ENCODE assay signal across 15 cellular contexts in genomic region chrX:12792711-12793110, GRCh38. TPM values are rescaled to one million over a fixed set of nuclear protein-coding genes. Genes with fewer than 3 reads are reported as not detected.
A peak's percentile ranks its signal among the peaks of the same experiment; 100 is the strongest.
DNase-seq lines count a peak whose midpoint lies in the region; ATAC-seq and TF ChIP-seq lines count a peak whose summit lies in the region.
"Had no signal": no experiment of that assay in that cellular context is flagged by ENCODE, and none has a peak within 500 bp of the region (broad histone marks: within the 10 kb centered on the region; RNA-seq: fewer than 3 reads in every experiment).

No MANE protein-coding gene starts in this region.

- no peaks in the 10 kb centered on the region for H3K4me1 ChIP-seq in mammary epithelial cell (ENCODE audit: insufficient read depth, low read length)
- no peaks in the 10 kb centered on the region for H3K4me1 ChIP-seq in gastroesophageal sphincter
- H3K4me1 ChIP-seq: lower lobe of right lung, SJCRH30 had no signal

- peaks cover 19% of the 10 kb centered on the region for H3K36me3 Mint-ChIP-seq in T-helper 2 cell treated with Interferon-gamma antibody and Interleukin-4, amounts not matched to agents 5 μg/mL and 100 μg/mL, for 36 hours (ENCODE audit: low read depth)
- H3K36me3 Mint-ChIP-seq in osteocyte (ENCODE audit: unreplicated experiment), result peaks cover 2% of the 10 kb centered on the region

- in situ Hi-C loops in mammary epithelial cell (cut with MboI; ENCODE audit: low sequenced_read_pairs in 2 of 2), result no loop called here

- peaks cover 22% of the 10 kb centered on the region for H3K4me1 Mint-ChIP-seq in T-helper 2 cell treated with Interferon-gamma antibody and Interleukin-4, amounts not matched to agents 5 μg/mL and 100 μg/mL, for 36 hours (ENCODE audit: low read depth)
- H3K4me1 Mint-ChIP-seq in osteocyte (ENCODE audit: unreplicated experiment), result peaks cover 2% of the 10 kb centered on the region

- H3K36me3 ChIP-seq in MG63 (peaks cover 18% of the 10 kb centered on the region), mammary epithelial cell (ENCODE audit: insufficient read depth, low read length) (no peaks in the 10 kb centered on the region), gastroesophageal sphincter (no peaks in the 10 kb centered on the region)
- H3K36me3 ChIP-seq: cardiac muscle cell, lower lobe of right lung had no signal

- peak overlapping the region; percentile 76; the same call in 1 of the 2 replicates for H3K4me3 ChIP-seq in MG63
- H3K4me3 ChIP-seq in mammary epithelial cell (replicated peaks in 1 of 3; ENCODE audit: insufficient read depth in 1 of 3, low read depth in 2 of 3, low read length in 3 of 3), result peak overlapping the region in 1 of 3 experiments; percentile 82
- no peak overlapping the region for H3K4me3 ChIP-seq in gastroesophageal sphincter

- peak overlapping the region; percentile 85 for H3K4me2 ChIP-seq in mammary epithelial cell (ENCODE audit: insufficient read depth, low read depth, low read length)

- WGBS in mammary epithelial cell (ENCODE audit: low coverage, missing lambda C conversion rate), result 89% methylated on average over 3 of the region's 3 CpGs
- 73 to 80% methylated on average over 2 of the region's 3 CpGs for WGBS in gastroesophageal sphincter (ENCODE audit: low coverage in 1 of 2), 2 donors

- dilution Hi-C loops in mammary epithelial cell (cut with HindIII; ENCODE audit: low sequenced_read_pairs), result no loop called here

- no peak overlapping the region for H2AFZ ChIP-seq in mammary epithelial cell (ENCODE audit: low read depth, low read length)

- TF ChIP-seq CTCF in mammary epithelial cell (conservative IDR thresholded peaks at IDR 0.05 in 1 of 2, IDR thresholded peaks at IDR 0.05 in 1 of 2; ENCODE audit: extremely low read depth in 1 of 2, insufficient read depth in 1 of 2, low read depth in 1 of 2, low read length in 2 of 2), result no peak
- no peak for TF ChIP-seq CTCF in osteocyte (IDR thresholded peaks at IDR 0.05)
- TF ChIP-seq CTCF in gastroesophageal sphincter (IDR thresholded peaks at IDR 0.05), result no peak

- H3K9me3 Mint-ChIP-seq in T-helper 2 cell treated with Interferon-gamma antibody and Interleukin-4, amounts not matched to agents 5 μg/mL and 100 μg/mL, for 36 hours, result no peaks in the 10 kb centered on the region
- H3K9me3 Mint-ChIP-seq in osteocyte (ENCODE audit: unreplicated experiment), result no peaks in the 10 kb centered on the region

- ATAC-seq in gastroesophageal sphincter (no peak), HG03139 (IDR thresholded peaks at IDR 0.05; ENCODE audit: unreplicated experiment) (no peak)

- peak overlapping the region; percentile 79 for H3K27ac Mint-ChIP-seq in T-helper 2 cell treated with Interferon-gamma antibody and Interleukin-4, amounts not matched to agents 5 μg/mL and 100 μg/mL, for 36 hours
- H3K27ac Mint-ChIP-seq in osteocyte (ENCODE audit: unreplicated experiment), result no peak overlapping the region

- H3K4me3 Mint-ChIP-seq in T-helper 2 cell treated with Interferon-gamma antibody and Interleukin-4, amounts not matched to agents 5 μg/mL and 100 μg/mL, for 36 hours, result peak overlapping the region; percentile 86
- peak overlapping the region; percentile 58 for H3K4me3 Mint-ChIP-seq in osteocyte (ENCODE audit: unreplicated experiment)

- H3K9me3 ChIP-seq in MG63 (no peaks in the 10 kb centered on the region), mammary epithelial cell (replicated peaks; ENCODE audit: insufficient read depth, low read length) (no peaks in the 10 kb centered on the region), gastroesophageal sphincter (no peaks in the 10 kb centered on the region)
- H3K9me3 ChIP-seq: lower lobe of right lung, SJCRH30 had no signal

- no peak overlapping the region for H3K27ac ChIP-seq in mammary epithelial cell (ENCODE audit: insufficient read depth, low read depth, low read length)
- no peak overlapping the region for H3K27ac ChIP-seq in gastroesophageal sphincter
- H3K27ac ChIP-seq: cardiac muscle cell, lower lobe of right lung, SJCRH30 had no signal

- H4K20me1 ChIP-seq in mammary epithelial cell (ENCODE audit: insufficient read depth, low read length), result no peaks in the 10 kb centered on the region

- peaks cover 38% of the 10 kb centered on the region for H3K79me2 ChIP-seq in mammary epithelial cell (ENCODE audit: insufficient read depth, low read length)

- BruUV-seq in mammary epithelial cell (replicated peaks; lab: Mats Ljungman, UMichigan), result no TSS peak

- peaks cover 6% of the 10 kb centered on the region for H3K27me3 Mint-ChIP-seq in T-helper 2 cell treated with Interferon-gamma antibody and Interleukin-4, amounts not matched to agents 5 μg/mL and 100 μg/mL, for 36 hours (ENCODE audit: low read depth)
- H3K27me3 Mint-ChIP-seq in osteocyte (ENCODE audit: unreplicated experiment), result peaks cover 11% of the 10 kb centered on the region

- no peak overlapping the region for H3K9ac ChIP-seq in mammary epithelial cell (ENCODE audit: insufficient read depth, low read length)

- no peak for DNase-seq in T-helper 2 cell treated with Interferon-gamma antibody and Interleukin-4, amounts not matched to agents 5 μg/mL and 100 μg/mL, for 36 hours (ENCODE audit: low spot score)
- DNase-seq in T-helper 2 cell (no peak), MG63 (no peak), mammary epithelial cell (no peak), osteocyte (ENCODE audit: extremely low spot score, unreplicated experiment) (no peak), NCI-H2081 treated with DMSO at 0.1 percent for 48 hours (lab: John Stamatoyannopoulos, UW) (no peak)
- DNase-seq: 8988T; activated CD4-positive, alpha-beta T cell treated with anti-CD3 and anti-CD28 coated beads, Interleukin-2, amount 50 U/mL, for 1 hour; foreskin fibroblast; lower lobe of right lung; NCI-H1694 had no signal

- intact Hi-C loops in mammary epithelial cell (cut with micrococcal nuclease), result no loop called here

- TF ChIP-seq EP300 in gastroesophageal sphincter (IDR thresholded peaks at IDR 0.05), result no peak

- CTCF ChIA-PET in mammary epithelial cell (lab: Charles Lee; ENCODE audit: low non-redundant PET), result no interaction called here

- no peak for TF ChIP-seq POLR2A in gastroesophageal sphincter (IDR thresholded peaks at IDR 0.05)

- H3K27me3 ChIP-seq in MG63 (no peaks in the 10 kb centered on the region), mammary epithelial cell (ENCODE audit: insufficient read depth, low read length) (no peaks in the 10 kb centered on the region), gastroesophageal sphincter (no peaks in the 10 kb centered on the region)
- H3K27me3 ChIP-seq: SJCRH30 had no signal

RNA-seq across cellular contexts. Expression of gene PRPS2, which starts 1.5 kb away (rescaled TPM):
- 67.4 and 84.2 TPM in 2 replicates for total RNA-seq in MG63 (2014; rRNA removed; shearing (Covaris generic); ENCODE audit: low replicate concordance)
- total RNA-seq in mammary epithelial cell (10 to 100 TPM; 19.2 to 51.3 TPM), osteocyte (13.2 and 18.5 TPM in 2 replicates), gastroesophageal sphincter (10 to 100 TPM; 20.6 to 35.5 (median 33.6) TPM)
- polyA plus RNA-seq in mammary epithelial cell, result 38.0 TPM
- 60.4 TPM for polyA minus RNA-seq in mammary epithelial cell
